In the genomic region with DNA sequence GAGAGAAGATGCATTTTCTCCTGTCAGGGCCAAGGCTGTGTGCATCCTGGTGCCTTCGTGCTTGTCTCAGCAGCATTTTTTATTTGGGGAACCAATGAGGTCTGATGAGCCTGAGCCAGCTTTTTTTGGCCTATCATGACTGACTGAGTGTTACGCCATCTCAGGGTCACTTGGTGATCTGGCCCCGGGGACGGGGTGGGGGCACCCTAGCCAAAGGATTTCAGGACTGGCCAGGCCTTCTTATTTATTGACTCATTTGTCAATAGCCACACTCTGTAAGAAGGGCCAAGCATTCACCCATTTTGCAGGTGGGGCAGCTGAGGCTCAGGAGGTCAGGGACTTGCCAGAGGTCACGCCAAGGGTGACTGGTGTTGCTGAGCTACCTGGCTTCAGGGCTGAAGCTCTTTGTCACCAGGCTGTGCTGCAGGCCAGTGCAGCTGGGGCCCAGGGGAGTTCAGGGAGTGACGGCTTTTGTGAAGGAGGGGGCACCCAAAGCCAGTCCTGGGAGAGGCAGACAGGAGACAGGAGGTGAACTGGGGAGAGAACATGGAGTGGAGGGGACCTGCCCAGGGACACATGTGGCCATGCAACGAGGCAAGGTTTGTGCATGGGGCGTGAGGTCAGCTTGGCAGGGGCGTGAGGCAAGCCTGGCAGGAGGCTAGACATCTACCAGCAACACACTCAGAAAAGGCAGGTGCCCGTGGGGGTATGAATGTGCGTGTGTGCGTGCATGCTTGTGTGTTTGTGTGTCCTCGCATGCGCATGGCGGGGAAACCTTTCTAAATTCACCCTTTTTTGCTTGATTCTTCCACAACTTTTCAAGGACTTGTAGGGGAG, we compare ENCODE assay signal across 1 cellular context.
TF ChIP-seq lines count a peak whose summit lies in the region.

No MANE protein-coding gene starts in this region.

TF ChIP-seq in GM23338, 12 proteins besides CTCF, POLR2A, EP300 and RAD21 (continued from another document):
- TF ChIP-seq, protein P1, sequence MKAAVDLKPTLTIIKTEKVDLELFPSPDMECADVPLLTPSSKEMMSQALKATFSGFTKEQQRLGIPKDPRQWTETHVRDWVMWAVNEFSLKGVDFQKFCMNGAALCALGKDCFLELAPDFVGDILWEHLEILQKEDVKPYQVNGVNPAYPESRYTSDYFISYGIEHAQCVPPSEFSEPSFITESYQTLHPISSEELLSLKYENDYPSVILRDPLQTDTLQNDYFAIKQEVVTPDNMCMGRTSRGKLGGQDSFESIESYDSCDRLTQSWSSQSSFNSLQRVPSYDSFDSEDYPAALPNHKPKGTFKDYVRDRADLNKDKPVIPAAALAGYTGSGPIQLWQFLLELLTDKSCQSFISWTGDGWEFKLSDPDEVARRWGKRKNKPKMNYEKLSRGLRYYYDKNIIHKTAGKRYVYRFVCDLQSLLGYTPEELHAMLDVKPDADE (IDR thresholded peaks at IDR 0.05) = no peak
- no peak for TF ChIP-seq JUNB (IDR thresholded peaks at IDR 0.05; ENCODE audit: unreplicated experiment)
- no peak for TF ChIP-seq STAT1 (IDR thresholded peaks at IDR 0.05; ENCODE audit: unreplicated experiment)
